10 cellular contexts compared by ENCODE assay signal in genomic region chr5:149367972-149368645, GRCh38. TPM values are rescaled to one million over a fixed set of nuclear protein-coding genes. Genes with fewer than 3 reads are reported as not detected.
"Had no signal": no experiment of that assay in that cellular context is flagged by ENCODE, and none has a peak within 500 bp of the region (broad histone marks: within the 10 kb centered on the region; RNA-seq: fewer than 3 reads in every experiment).

No MANE protein-coding gene starts in this region.

- H3K9me3 Mint-ChIP-seq: activated T-cell treated with anti-CD3 and anti-CD28 coated beads, Interleukin-2, amount 50 U/mL, for 4 hours; memory B cell; nephron progenitor cell had no signal

- H3K4me3 ChIP-seq: esophagus squamous epithelium, heart right ventricle, ovary had no signal

- H3K27me3 Mint-ChIP-seq: memory B cell had no signal

- DNase-seq: activated CD4-positive, CD25-positive, alpha-beta regulatory T cell treated with anti-CD3 and anti-CD28 coated beads, Interleukin-2, amount 50 U/mL, for 72 hours; esophagus squamous epithelium had no signal

- H3K36me3 Mint-ChIP-seq: memory B cell had no signal

- H3K36me3 ChIP-seq: esophagus squamous epithelium, ovary had no signal

- H3K9me3 ChIP-seq: esophagus squamous epithelium, heart right ventricle, ovary had no signal

- H3K4me1 ChIP-seq: foreskin keratinocyte had no signal

- H3K27ac ChIP-seq: foreskin keratinocyte, heart right ventricle, ovary had no signal

- H3K4me3 Mint-ChIP-seq: activated T-cell treated with anti-CD3 and anti-CD28 coated beads, Interleukin-2, amount 50 U/mL, for 4 hours; memory B cell; nephron progenitor cell had no signal

- H3K27ac Mint-ChIP-seq: memory B cell, nephron progenitor cell had no signal

- H3K27me3 ChIP-seq: esophagus squamous epithelium, heart right ventricle, ovary had no signal

RNA-seq across cellular contexts. Expression of gene IL17B, which starts 11.0 kb away (rescaled TPM):
- total RNA-seq: activated T-cell treated with anti-CD3 and anti-CD28 coated beads, Interleukin-2, amount 50 U/mL, for 4 hours; foreskin keratinocyte; left lobe of liver; renal cortical epithelial cell had no signal
- polyA plus RNA-seq: foreskin keratinocyte had no signal
